Comparison of ENCODE assay signal across 24 cellular contexts in genomic region chr6:150565945-150566344, GRCh38.
"Had no signal": no experiment of that assay in that cellular context is flagged by ENCODE, and none has a peak within 500 bp of the region (broad histone marks: within the 10 kb centered on the region; RNA-seq: fewer than 3 reads in every experiment).

No MANE protein-coding gene starts in this region.

- H3K4me1 ChIP-seq: adrenal gland, body of pancreas, lower lobe of right lung, prostate gland, sigmoid colon, uterus had no signal

- H3K27me3 ChIP-seq: adrenal gland, body of pancreas, heart left ventricle, ovary, sigmoid colon, uterus had no signal

- ATAC-seq: activated T-cell treated with anti-CD3 and anti-CD28 coated beads, Interleukin-2, amount 50 U/mL, for 72 hours; body of pancreas; effector memory CD8-positive, alpha-beta T cell; heart left ventricle; lower lobe of right lung; stimulated activated effector memory CD8-positive, alpha-beta T cell treated with anti-CD3 and anti-CD28 coated beads, Interleukin-12 subunit alpha, Interleukin-12 subunit beta, amount 100 ng/mL, for 72 hours had no signal

- H3K27ac ChIP-seq: adrenal gland, body of pancreas, heart left ventricle, lower lobe of right lung, ovary, prostate gland, sigmoid colon, thoracic aorta, uterus had no signal

- H3K9me3 ChIP-seq: adrenal gland, body of pancreas, lower lobe of right lung, ovary, prostate gland, sigmoid colon, thoracic aorta, uterus had no signal

- H3K36me3 ChIP-seq: adrenal gland, heart left ventricle, lower lobe of right lung, ovary, prostate gland, sigmoid colon, thoracic aorta, uterus had no signal

- DNase-seq: activated CD4-positive, alpha-beta T cell treated with anti-CD3 and anti-CD28 coated beads for 4 hours; activated CD4-positive, alpha-beta T cell treated with anti-CD3 and anti-CD28 coated beads, Interleukin-2, amount 50 U/mL, for 4 hours; activated naive CD4-positive, alpha-beta T cell; activated naive CD8-positive, alpha-beta T cell treated with anti-CD3 and anti-CD28 coated beads for 36 hours; activated T-cell treated with anti-CD3 and anti-CD28 coated beads for 4 hours; activated T-cell treated with anti-CD3 and anti-CD28 coated beads, Interleukin-2, amount 50 U/mL, for 72 hours; adrenal gland; aorta; body of pancreas; cortex of kidney; effector memory CD8-positive, alpha-beta T cell; foreskin fibroblast; heart left ventricle; hypothalamus; lower lobe of right lung; ovary; retina; sigmoid colon; small intestine; stimulated activated CD4-positive, alpha-beta T cell treated with anti-CD3 and anti-CD28 coated beads, Interleukin-4, amount 100 ng/mL, for 24 hours; uterus had no signal

- H3K4me3 ChIP-seq: adrenal gland, body of pancreas, heart left ventricle, lower lobe of right lung, ovary, prostate gland, sigmoid colon, thoracic aorta, uterus had no signal
